ENCODE assay signal across 15 cellular contexts in the genomic region with DNA sequence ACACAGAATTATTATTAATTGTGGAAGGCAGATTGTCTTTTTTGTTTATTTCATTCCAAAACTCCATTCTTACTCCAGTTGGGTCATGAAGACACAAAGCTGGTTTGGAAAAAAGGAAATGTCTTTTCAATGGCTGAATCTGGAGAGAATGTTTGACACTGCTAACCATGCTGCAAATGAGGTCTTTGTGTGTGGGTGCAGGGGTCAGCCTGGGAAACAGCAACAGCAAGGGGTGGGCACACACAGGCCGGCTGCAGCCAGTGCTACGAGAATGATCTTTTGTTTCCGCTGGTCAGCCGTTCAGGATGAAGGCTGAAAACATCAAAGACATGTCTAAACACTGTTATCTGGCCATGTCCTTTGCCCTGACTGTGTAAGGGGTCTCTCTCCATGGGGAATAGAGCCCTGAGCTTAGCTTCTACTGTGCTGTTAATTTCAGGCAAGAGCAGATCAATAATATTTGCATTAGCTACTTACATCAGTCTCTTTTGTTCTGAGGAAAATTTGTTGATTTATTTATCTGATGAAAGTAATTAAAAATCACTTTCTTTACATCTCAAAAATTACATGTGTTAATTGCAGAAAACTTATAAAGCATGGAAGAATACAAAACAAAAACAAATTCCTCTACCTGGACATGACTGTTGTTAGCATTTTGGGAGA. TPM values are rescaled to one million over a fixed set of nuclear protein-coding genes. Genes with fewer than 3 reads are reported as not detected.
DNase-seq lines count a peak whose midpoint lies in the region; ATAC-seq and TF ChIP-seq lines count a peak whose summit lies in the region.
"Had no signal": no experiment of that assay in that cellular context is flagged by ENCODE, and none has a peak within 500 bp of the region (broad histone marks: within the 10 kb centered on the region; RNA-seq: fewer than 3 reads in every experiment).

No MANE protein-coding gene starts in this region.

- intact Hi-C loops in dorsolateral prefrontal cortex (cut with DNase I), result loop anchor here in 1 of 2 donors (5.0 kb wide), 1 partner anchor 83 kb away; no protein-coding TSS in a partner anchor
- intact Hi-C loops in left lung (cut with DNase I), result no loop called here
- intact Hi-C loops in ascending aorta (cut with DNase I), result no loop called here

- no peak for ATAC-seq in left lung
- ATAC-seq: stimulated activated naive CD8-positive, alpha-beta T cell treated with anti-CD3 and anti-CD28 coated beads, Interleukin-15, Interleukin-2, amounts not matched to agents 100 U/mL and 50 U/mL, for 24 hours had no signal

- 50% methylated on average over 4 of the region's 4 CpGs for WGBS in suprapubic skin

- DNase-seq in NCI-H146 (lab: John Stamatoyannopoulos, UW) (peak; percentile 64), dorsolateral prefrontal cortex (peak in 9 of 10 donors; percentile 43 to 73 (median 60)), midbrain (lab: John Stamatoyannopoulos, UW) (peak; percentile 59), suprapubic skin (ENCODE audit: low spot score in 2 of 2) (no peak), left lung (no peak), ascending aorta (ENCODE audit: low spot score in 2 of 2) (no peak)
- DNase-seq in activated naive CD4-positive, alpha-beta T cell treated with anti-CD3 and anti-CD28 coated beads, Interleukin-2, amount 50 U/mL, for 16 hours, result no peak
- DNase-seq: CD4-positive, alpha-beta memory T cell; GF-D8; NCI-H2171 treated with DMSO at 0.1 percent for 48 hours; stimulated activated CD4-positive, alpha-beta T cell treated with anti-CD3 and anti-CD28 coated beads, Interleukin-4, amount 100 ng/mL, for 4 hours; stimulated activated naive CD8-positive, alpha-beta T cell treated with anti-CD3 and anti-CD28 coated beads, Interleukin-15, Interleukin-2, amounts not matched to agents 100 U/mL and 50 U/mL, for 24 hours; T1000 had no signal

- TF ChIP-seq POLR2A in suprapubic skin (IDR thresholded peaks at IDR 0.05), result no peak

- no peaks in the 10 kb centered on the region for H3K36me3 ChIP-seq in suprapubic skin
- H3K36me3 ChIP-seq in left lung, result no peaks in the 10 kb centered on the region
- H3K36me3 ChIP-seq in ascending aorta, result no peaks in the 10 kb centered on the region
- H3K36me3 ChIP-seq: pancreas had no signal

- H3K27ac ChIP-seq in dorsolateral prefrontal cortex, result peak overlapping the region; percentile 46 to 96 (median 89)
- peak overlapping the region; percentile 54 for H3K27ac ChIP-seq in suprapubic skin
- no peak overlapping the region for H3K27ac ChIP-seq in left lung
- no peak overlapping the region for H3K27ac ChIP-seq in ascending aorta
- H3K27ac ChIP-seq: pancreas had no signal

- H3K9me3 ChIP-seq in suprapubic skin, result no peaks in the 10 kb centered on the region
- no peaks in the 10 kb centered on the region for H3K9me3 ChIP-seq in left lung
- no peaks in the 10 kb centered on the region for H3K9me3 ChIP-seq in ascending aorta
- H3K9me3 ChIP-seq: pancreas had no signal

- H3K27me3 ChIP-seq in dorsolateral prefrontal cortex (no peaks in the 10 kb centered on the region), suprapubic skin (no peaks in the 10 kb centered on the region), left lung (peaks cover 0 to 18% of the 10 kb centered on the region in 2 donors), ascending aorta (no peaks in the 10 kb centered on the region)
- H3K27me3 ChIP-seq: pancreas had no signal

- H3K4me3 ChIP-seq in dorsolateral prefrontal cortex (peak overlapping the region in 46 of 59 donors; percentile 1 to 57 (median 31)), suprapubic skin (no peak overlapping the region), left lung (no peak overlapping the region), ascending aorta (no peak overlapping the region)
- H3K4me3 ChIP-seq: coronary artery, pancreas had no signal

- TF ChIP-seq CTCF in dorsolateral prefrontal cortex (IDR thresholded peaks at IDR 0.05 in 54 of 56, conservative IDR thresholded peaks at IDR 0.05 in 2 of 56; ENCODE audit: low read depth in 1 of 56, partially characterized antibody in 56 of 56), result peak in 1 of 56 donors; percentile 1
- no peak for TF ChIP-seq CTCF in suprapubic skin (IDR thresholded peaks at IDR 0.05)
- no peak for TF ChIP-seq CTCF in left lung (IDR thresholded peaks at IDR 0.05)
- no peak for TF ChIP-seq CTCF in ascending aorta (IDR thresholded peaks at IDR 0.05)

- peaks cover 20% of the 10 kb centered on the region for H3K4me1 ChIP-seq in suprapubic skin
- no peaks in the 10 kb centered on the region for H3K4me1 ChIP-seq in left lung
- no peaks in the 10 kb centered on the region for H3K4me1 ChIP-seq in ascending aorta

- TF ChIP-seq EP300 in suprapubic skin (IDR thresholded peaks at IDR 0.05), result no peak

RNA-seq across cellular contexts. Expression of a gene that starts 33.3 kb away (rescaled TPM):
- 10 to 100 TPM in 110 of 120 experiments, 1 to 10 TPM in 10; 8.2 to 19.7 (median 12.6) TPM for total RNA-seq in dorsolateral prefrontal cortex
- 10 to 100 TPM in 2 of 4 donors, 1 to 10 TPM in 2; 9.3 to 15.7 (median 10.3) TPM for total RNA-seq in suprapubic skin
- 10 to 100 TPM in 1 of 2 donors, 1 to 10 TPM in 1; 8.7 to 15.4 TPM for total RNA-seq in left lung
- 1.9 TPM for total RNA-seq in ascending aorta

RNA-seq across cellular contexts. Expression of a gene that starts 34.6 kb away (rescaled TPM):
- total RNA-seq in dorsolateral prefrontal cortex, result 10 to 100 TPM; 21.2 to 61.8 (median 37.2) TPM
- 1 to 10 TPM; 3.0 to 6.1 (median 4.3) TPM for total RNA-seq in suprapubic skin
- 1 to 10 TPM; 1.6 to 3.1 TPM for total RNA-seq in left lung
- 5.9 TPM for total RNA-seq in ascending aorta

Comparison
In these comparisons a context has a peak if more than half of its experiments do, and no peak if none do; other contexts are left out.
1. DNase-seq: peak in NCI-H146 (single experiment), dorsolateral prefrontal cortex (9 of 10) and midbrain (single experiment); none in suprapubic skin (0 of 2), left lung (0 of 2), ascending aorta (0 of 2) and activated naive CD4-positive, alpha-beta T cell treated with anti-CD3 and anti-CD28 coated beads, Interleukin-2, amount 50 U/mL, for 16 hours (single experiment).
2. H3K27ac ChIP-seq: peak in dorsolateral prefrontal cortex (59 of 59) and suprapubic skin (single experiment); none in left lung (0 of 2) and ascending aorta (0 of 2).
3. H3K4me3 ChIP-seq: peak in dorsolateral prefrontal cortex (46 of 59); none in suprapubic skin (single experiment), left lung (0 of 2) and ascending aorta (0 of 2).